Comparison of ENCODE assay signal across 28 cellular contexts in the genomic region with DNA sequence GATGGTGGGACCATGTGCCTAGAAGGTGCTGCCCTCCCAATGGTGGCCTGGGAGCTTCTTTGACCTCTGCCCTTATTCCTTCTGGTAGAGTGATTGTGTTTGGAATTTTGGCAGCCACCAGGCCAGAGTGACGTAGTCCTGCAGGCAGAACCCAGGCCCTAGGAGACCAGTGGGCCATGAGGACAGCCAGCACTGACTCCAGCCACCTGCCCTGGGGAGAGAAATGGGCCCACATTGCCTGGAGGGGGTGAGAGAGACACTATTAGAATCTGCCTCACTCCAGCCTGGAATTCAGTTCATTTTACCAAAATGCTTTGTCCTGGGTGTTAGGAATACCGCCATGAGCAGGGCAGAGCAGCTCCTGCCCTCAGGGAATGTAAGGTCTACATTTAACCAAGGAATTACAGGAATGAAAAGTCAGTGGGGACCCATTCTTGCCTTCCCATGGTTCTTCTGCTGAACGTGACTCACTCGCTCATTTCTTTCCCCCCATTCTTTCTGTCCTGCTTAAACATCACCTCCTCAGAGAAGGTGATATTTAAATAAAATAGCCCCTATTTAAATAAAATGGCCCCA. TPM values are rescaled to one million over a fixed set of nuclear protein-coding genes. Genes with fewer than 3 reads are reported as not detected.
"Had no signal": no experiment of that assay in that cellular context is flagged by ENCODE, and none has a peak within 500 bp of the region (broad histone marks: within the 10 kb centered on the region; RNA-seq: fewer than 3 reads in every experiment).

No MANE protein-coding gene starts in this region.

- H3K4me3 Mint-ChIP-seq: activated CD4-positive, alpha-beta memory T cell treated with anti-CD3 and anti-CD28 coated beads, Interleukin-2, amount 10 ng/mL, durations not matched to agents 7 days and 5 days; activated CD4-positive, alpha-beta T cell treated with anti-CD3 and anti-CD28 coated beads, Interleukin-2, amount 10 ng/mL, durations not matched to agents 7 days and 5 days; activated naive CD4-positive, alpha-beta T cell treated with anti-CD3 and anti-CD28 coated beads, Interleukin-2, amount 10 ng/mL, durations not matched to agents 7 days and 5 days; activated T-cell treated with anti-CD3 and anti-CD28 coated beads, Interleukin-2, amount 50 U/mL, for 24 hours; memory B cell; naive thymus-derived CD8-positive, alpha-beta T cell; neural crest cell; stimulated activated effector memory CD8-positive, alpha-beta T cell treated with anti-CD3 and anti-CD28 coated beads, Interleukin-12 subunit alpha, Interleukin-12 subunit beta, amount 100 ng/mL, for 72 hours; stimulated activated naive CD8-positive, alpha-beta T cell treated with anti-CD3 and anti-CD28 coated beads, Interleukin-15, Interleukin-2, amounts not matched to agents 100 ng/mL and 50 ng/mL, for 24 hours; type B pancreatic cell; WTC11 had no signal

- ATAC-seq: naive thymus-derived CD8-positive, alpha-beta T cell; stimulated activated effector memory CD8-positive, alpha-beta T cell treated with anti-CD3 and anti-CD28 coated beads, Interleukin-12 subunit alpha, Interleukin-12 subunit beta, amount 100 ng/mL, for 72 hours; WTC11 had no signal

- H3K9me3 ChIP-seq: esophagus squamous epithelium, right lobe of liver, thoracic aorta, uterus had no signal

- H3K27ac Mint-ChIP-seq: activated CD4-positive, alpha-beta memory T cell treated with anti-CD3 and anti-CD28 coated beads, Interleukin-2, amount 10 ng/mL, durations not matched to agents 7 days and 5 days; activated CD4-positive, alpha-beta T cell treated with anti-CD3 and anti-CD28 coated beads, Interleukin-2, amount 10 ng/mL, durations not matched to agents 7 days and 5 days; activated naive CD4-positive, alpha-beta T cell treated with anti-CD3 and anti-CD28 coated beads, Interleukin-2, amount 10 ng/mL, durations not matched to agents 7 days and 5 days; activated T-cell treated with anti-CD3 and anti-CD28 coated beads, Interleukin-2, amount 50 U/mL, for 24 hours; memory B cell; naive thymus-derived CD8-positive, alpha-beta T cell; stimulated activated effector memory CD8-positive, alpha-beta T cell treated with anti-CD3 and anti-CD28 coated beads, Interleukin-12 subunit alpha, Interleukin-12 subunit beta, amount 100 ng/mL, for 72 hours; stimulated activated naive CD8-positive, alpha-beta T cell treated with anti-CD3 and anti-CD28 coated beads, Interleukin-15, Interleukin-2, amounts not matched to agents 100 ng/mL and 50 ng/mL, for 24 hours; type B pancreatic cell; WTC11 had no signal

- H3K36me3 Mint-ChIP-seq: activated naive CD4-positive, alpha-beta T cell treated with anti-CD3 and anti-CD28 coated beads, Interleukin-2, amount 10 ng/mL, durations not matched to agents 7 days and 5 days; memory B cell; naive thymus-derived CD8-positive, alpha-beta T cell; stimulated activated effector memory CD8-positive, alpha-beta T cell treated with anti-CD3 and anti-CD28 coated beads, Interleukin-12 subunit alpha, Interleukin-12 subunit beta, amount 100 ng/mL, for 72 hours; type B pancreatic cell; WTC11 had no signal

- H3K27ac ChIP-seq: epithelial cell of prostate, esophagus squamous epithelium, right lobe of liver, skin epidermis, thoracic aorta, uterus had no signal

- H3K4me3 ChIP-seq: esophagus squamous epithelium, right lobe of liver, skin epidermis, thoracic aorta, uterus had no signal

- DNase-seq: activated CD4-positive, alpha-beta memory T cell treated with anti-CD3 and anti-CD28 coated beads, Interleukin-2, amount 10 ng/mL, durations not matched to agents 7 days and 5 days; activated CD4-positive, alpha-beta T cell treated with anti-CD3 and anti-CD28 coated beads for 1 hour; activated CD4-positive, alpha-beta T cell treated with anti-CD3 and anti-CD28 coated beads, Interleukin-2, amount 10 ng/mL, durations not matched to agents 7 days and 5 days; activated CD8-positive, alpha-beta memory T cell treated with anti-CD3 and anti-CD28 coated beads, Interleukin-2, amount 50 U/mL, for 48 hours; activated gamma-delta T cell; activated naive CD4-positive, alpha-beta T cell treated with anti-CD3 and anti-CD28 coated beads, Interleukin-2, amount 10 ng/mL, durations not matched to agents 7 days and 5 days; activated T-cell treated with anti-CD3 and anti-CD28 coated beads, Interleukin-2, amount 50 U/mL, for 24 hours; effector CD8-positive, alpha-beta T cell; esophagus squamous epithelium; foreskin melanocyte; occipital lobe; right lobe of liver; stimulated activated CD4-positive, alpha-beta T cell treated with anti-CD3 and anti-CD28 coated beads, Interleukin-4, amount 100 ng/mL, for 24 hours; T-helper 2 cell; uterus had no signal

- H3K9me3 Mint-ChIP-seq: activated CD4-positive, alpha-beta memory T cell treated with anti-CD3 and anti-CD28 coated beads, Interleukin-2, amount 10 ng/mL, durations not matched to agents 7 days and 5 days; activated CD4-positive, alpha-beta T cell treated with anti-CD3 and anti-CD28 coated beads, Interleukin-2, amount 10 ng/mL, durations not matched to agents 7 days and 5 days; activated naive CD4-positive, alpha-beta T cell treated with anti-CD3 and anti-CD28 coated beads, Interleukin-2, amount 10 ng/mL, durations not matched to agents 7 days and 5 days; activated T-cell treated with anti-CD3 and anti-CD28 coated beads, Interleukin-2, amount 50 U/mL, for 24 hours; memory B cell; naive thymus-derived CD8-positive, alpha-beta T cell; neural crest cell; stimulated activated effector memory CD8-positive, alpha-beta T cell treated with anti-CD3 and anti-CD28 coated beads, Interleukin-12 subunit alpha, Interleukin-12 subunit beta, amount 100 ng/mL, for 72 hours; stimulated activated naive CD8-positive, alpha-beta T cell treated with anti-CD3 and anti-CD28 coated beads, Interleukin-15, Interleukin-2, amounts not matched to agents 100 ng/mL and 50 ng/mL, for 24 hours; type B pancreatic cell; WTC11 had no signal

- H3K36me3 ChIP-seq: esophagus squamous epithelium, right lobe of liver, thoracic aorta, uterus had no signal

- H3K27me3 ChIP-seq: right lobe of liver, uterus had no signal

RNA-seq across cellular contexts. Expression of gene KIF12, which starts 50.8 kb away (rescaled TPM):
- total RNA-seq: activated CD4-positive, alpha-beta memory T cell treated with anti-CD3 and anti-CD28 coated beads, Interleukin-2, amount 10 ng/mL, durations not matched to agents 7 days and 5 days; activated CD4-positive, alpha-beta T cell treated with anti-CD3 and anti-CD28 coated beads, Interleukin-2, amount 10 ng/mL, durations not matched to agents 7 days and 5 days; bronchial epithelial cell; dermis microvascular lymphatic vessel endothelial cell; naive thymus-derived CD8-positive, alpha-beta T cell; neural crest cell; subcutaneous adipose tissue; thoracic aorta had no signal
- polyA plus RNA-seq: naive thymus-derived CD8-positive, alpha-beta T cell had no signal
